In genomic region chr5:94969174-94969573, GRCh38 we compare ENCODE assay signal across 8 cellular contexts.
DNase-seq lines count a peak whose midpoint lies in the region; ATAC-seq and TF ChIP-seq lines count a peak whose summit lies in the region.

No MANE protein-coding gene starts in this region.

- TF ChIP-seq CTCF in GM10248 (IDR thresholded peaks at IDR 0.05; ENCODE audit: control extremely low read depth, extremely low read depth, low read depth, missing control alignments) (peak; percentile 52), kidney epithelial cell (IDR thresholded peaks at IDR 0.05; ENCODE audit: insufficient read depth, low read length, poor library complexity, severe bottlenecking) (peak; percentile 32), WTC11 (IDR thresholded peaks at IDR 0.05) (no peak), type B pancreatic cell (conservative IDR thresholded peaks at IDR 0.05) (no peak)

- peaks cover 4% of the 10 kb centered on the region for H3K4me1 Mint-ChIP-seq in WTC11
- peaks cover 5% of the 10 kb centered on the region for H3K4me1 Mint-ChIP-seq in type B pancreatic cell (ENCODE audit: unreplicated experiment)

- DNase-seq in GM10248 (ENCODE audit: extremely low spot score) (peak; percentile 8), RPMI8226 (peak; percentile 37), kidney epithelial cell (ENCODE audit: low read depth) (no peak), islet precursor cell (no peak), activated gamma-delta T cell (lab: John Stamatoyannopoulos, UW) (no peak), WTC11 (ENCODE audit: low spot score) (no peak), type B pancreatic cell (ENCODE audit: extremely low spot score, unreplicated experiment) (no peak)

- H3K27ac Mint-ChIP-seq in WTC11: no peak overlapping the region
- H3K27ac Mint-ChIP-seq in type B pancreatic cell: no peak overlapping the region

- no peaks in the 10 kb centered on the region for H3K36me3 ChIP-seq in kidney epithelial cell (ENCODE audit: control insufficient read depth, insufficient read depth, low read length)

- no peak overlapping the region for H3K4me3 ChIP-seq in kidney epithelial cell (ENCODE audit: low read depth, low read length)

- CTCF ChIA-PET in GM10248 (lab: Yijun Ruan, JAX) (interaction anchor here (0.7 to 3.3 kb wide), 18 partner anchors 9 to 298 kb away, joined by 3 to 18 read pairs (median 4); no protein-coding TSS in a partner anchor), WTC11 (lab: Charles Lee) (interaction anchor here (0.7 to 2.1 kb wide), 8 partner anchors 21 to 318 kb away, joined by 3 to 24 read pairs (median 4); partner anchors contain the start of gene MCTP1)

- H3K36me3 Mint-ChIP-seq in WTC11: no peaks in the 10 kb centered on the region
- H3K36me3 Mint-ChIP-seq in type B pancreatic cell: no peaks in the 10 kb centered on the region

- H3K27me3 ChIP-seq in kidney epithelial cell (ENCODE audit: control insufficient read depth, insufficient read depth, low read length): no peaks in the 10 kb centered on the region

- POLR2A ChIA-PET in GM10248 (lab: Yijun Ruan, JAX): no interaction called here
- POLR2A ChIA-PET in WTC11 (lab: Charles Lee): no interaction called here

- H3K4me3 Mint-ChIP-seq in WTC11: no peak overlapping the region
- no peak overlapping the region for H3K4me3 Mint-ChIP-seq in type B pancreatic cell

- H3K9me3 Mint-ChIP-seq in WTC11: 0 out of 2 replicates have a peak, but pooled peaks cover 5% of the 10 kb centered on the region
- H3K9me3 Mint-ChIP-seq in type B pancreatic cell: no peaks in the 10 kb centered on the region

- no peaks in the 10 kb centered on the region for H3K27me3 Mint-ChIP-seq in WTC11 (ENCODE audit: low read depth)
- H3K27me3 Mint-ChIP-seq in type B pancreatic cell: no peaks in the 10 kb centered on the region

- ATAC-seq in HG02884 (IDR thresholded peaks at IDR 0.05; ENCODE audit: unreplicated experiment) (peak; percentile 48), WTC11 (no peak)

TF ChIP-seq in WTC11, 78 proteins besides CTCF, POLR2A, EP300 and RAD21:
- TF ChIP-seq FOXP4 (CRISPR knock-in tag; IDR thresholded peaks at IDR 0.05): no peak

Comparison
In these comparisons a context has a peak if more than half of its experiments do, and no peak if none do; other contexts are left out.
1. DNase-seq: peak in GM10248 (single experiment) and RPMI8226 (single experiment); none in kidney epithelial cell (single experiment), islet precursor cell (single experiment), activated gamma-delta T cell (single experiment), WTC11 (single experiment) and type B pancreatic cell (single experiment).
2. CTCF ChIP-seq: peak in GM10248 (single experiment) and kidney epithelial cell (single experiment); none in WTC11 (single experiment) and type B pancreatic cell (single experiment).